ENCODE assay signal across 26 cellular contexts in genomic region chr12:77571127-77571526, GRCh38.
"Had no signal": no experiment of that assay in that cellular context is flagged by ENCODE, and none has a peak within 500 bp of the region (broad histone marks: within the 10 kb centered on the region; RNA-seq: fewer than 3 reads in every experiment).

No MANE protein-coding gene starts in this region.

- H3K4me1 ChIP-seq: esophagus muscularis mucosa, gastroesophageal sphincter had no signal

- H3K36me3 ChIP-seq: brain microvascular endothelial cell, esophagus muscularis mucosa, gastroesophageal sphincter, heart right ventricle, WERI-Rb-1 had no signal

- H3K4me2 ChIP-seq: hepatocyte had no signal

- DNase-seq: activated B cell treated with CpG ODN at 0.5 μM for 24 hours; activated CD4-positive, alpha-beta T cell treated with anti-CD3 and anti-CD28 coated beads for 48 hours; activated CD4-positive, alpha-beta T cell treated with anti-CD3 and anti-CD28 coated beads, Interleukin-2, amount 50 U/mL, for 1 hour; activated CD4-positive, alpha-beta T cell treated with anti-CD3 and anti-CD28 coated beads, Interleukin-2, amount 50 U/mL, for 48 hours; activated CD8-positive, alpha-beta memory T cell treated with anti-CD3 and anti-CD28 coated beads for 24 hours; activated CD8-positive, alpha-beta T cell treated with anti-CD3 and anti-CD28 coated beads for 36 hours; activated effector memory CD4-positive, alpha-beta T cell treated with anti-CD3 and anti-CD28 coated beads, Interleukin-2, amount 50 U/mL, for 16 hours; activated naive CD4-positive, alpha-beta T cell; activated naive CD4-positive, alpha-beta T cell treated with anti-CD3 and anti-CD28 coated beads, Interleukin-2, amount 10 ng/mL, durations not matched to agents 7 days and 5 days; activated naive CD8-positive, alpha-beta T cell treated with anti-CD3 and anti-CD28 coated beads, Interleukin-2, amount 10 ng/mL, durations not matched to agents 7 days and 5 days; activated T-cell treated with anti-CD3 and anti-CD28 coated beads, Interleukin-2, amount 50 U/mL, for 4 hours; amniotic stem cell; anterior cingulate cortex; brain microvascular endothelial cell; cortex of kidney; dermis blood vessel endothelial cell; effector CD4-positive, alpha-beta T cell; effector memory CD8-positive, alpha-beta T cell; erythroblast; foreskin melanocyte; heart right ventricle; T1000; WERI-Rb-1 had no signal

- H3K4me3 ChIP-seq: esophagus muscularis mucosa, gastroesophageal sphincter, heart right ventricle, hepatocyte had no signal

- H3K79me2 ChIP-seq: hepatocyte had no signal

- H3K27me3 ChIP-seq: brain microvascular endothelial cell, esophagus muscularis mucosa, gastroesophageal sphincter, heart right ventricle, hepatocyte had no signal

- H3K27ac ChIP-seq: brain microvascular endothelial cell, esophagus muscularis mucosa, gastroesophageal sphincter, heart right ventricle, hepatocyte, WERI-Rb-1 had no signal

- H2AFZ ChIP-seq: hepatocyte had no signal

- H3K9me3 ChIP-seq: esophagus muscularis mucosa, gastroesophageal sphincter, heart right ventricle had no signal
